9 cellular contexts compared by ENCODE assay signal in genomic region chr6:54718541-54719023, GRCh38.
DNase-seq lines count a peak whose midpoint lies in the region; ATAC-seq and TF ChIP-seq lines count a peak whose summit lies in the region.
"Had no signal": no experiment of that assay in that cellular context is flagged by ENCODE, and none has a peak within 500 bp of the region (broad histone marks: within the 10 kb centered on the region; RNA-seq: fewer than 3 reads in every experiment).

No MANE protein-coding gene starts in this region.

- H3K27ac ChIP-seq in foreskin keratinocyte (no peak overlapping the region), right lobe of liver (no peak overlapping the region)

- H3K9me3 ChIP-seq in right lobe of liver = no peaks in the 10 kb centered on the region

- TF ChIP-seq POLR2A in right lobe of liver (IDR thresholded peaks at IDR 0.05) = no peak

- no peak for ATAC-seq in foreskin keratinocyte
- no peak for ATAC-seq in right lobe of liver

- H3K4me1 ChIP-seq in foreskin keratinocyte (peaks cover 4% of the 10 kb centered on the region), right lobe of liver (peaks cover 0 to 8% (median 0%) of the 10 kb centered on the region in 4 donors)

- peak; percentile 70 for DNase-seq in NCI-H2171 treated with DMSO at 0.1 percent for 48 hours (lab: John Stamatoyannopoulos, UW)
- no peak for DNase-seq in NCI-H2171 (lab: John Stamatoyannopoulos, UW)
- DNase-seq in NCI-H524 treated with DMSO at 0.1 percent for 48 hours (lab: John Stamatoyannopoulos, UW) = peak; percentile 61
- peak; percentile 29 to 60 for DNase-seq in foreskin keratinocyte
- peak; percentile 45 for DNase-seq in superior temporal gyrus (ENCODE audit: extremely low spot score)
- DNase-seq in cerebellum (ENCODE audit: low spot score) = no peak
- DNase-seq in NCI-H128 (lab: John Stamatoyannopoulos, UW; ENCODE audit: unreplicated experiment) = no peak
- DNase-seq in right lobe of liver = no peak
- DNase-seq: occipital lobe had no signal

- H3K36me3 ChIP-seq in right lobe of liver = no peaks in the 10 kb centered on the region

- H3K4me3 ChIP-seq in right lobe of liver = no peak overlapping the region

- WGBS in right lobe of liver (ENCODE audit: insufficient coverage, low coverage, low lambda C conversion rate, missing lambda C conversion rate) = 57% methylated on average over 6 of the region's 6 CpGs

- TF ChIP-seq CTCF in foreskin keratinocyte (conservative IDR thresholded peaks at IDR 0.05) (no peak), right lobe of liver (IDR thresholded peaks at IDR 0.05) (no peak)

- intact Hi-C loops in right lobe of liver (cut with DNase I) = no loop called here

- H3K27me3 ChIP-seq in foreskin keratinocyte = no peaks in the 10 kb centered on the region
- H3K27me3 ChIP-seq in right lobe of liver = no peaks in the 10 kb centered on the region

Comparison
In these comparisons a context has a peak if more than half of its experiments do, and no peak if none do; other contexts are left out.
1. DNase-seq: peak in NCI-H2171 treated with DMSO at 0.1 percent for 48 hours (single experiment), NCI-H524 treated with DMSO at 0.1 percent for 48 hours (single experiment), foreskin keratinocyte (2 of 2) and superior temporal gyrus (single experiment); none in NCI-H2171 (single experiment), cerebellum (single experiment), NCI-H128 (single experiment) and right lobe of liver (0 of 3).